Comparison of ENCODE assay signal across 17 cellular contexts in the genomic region with DNA sequence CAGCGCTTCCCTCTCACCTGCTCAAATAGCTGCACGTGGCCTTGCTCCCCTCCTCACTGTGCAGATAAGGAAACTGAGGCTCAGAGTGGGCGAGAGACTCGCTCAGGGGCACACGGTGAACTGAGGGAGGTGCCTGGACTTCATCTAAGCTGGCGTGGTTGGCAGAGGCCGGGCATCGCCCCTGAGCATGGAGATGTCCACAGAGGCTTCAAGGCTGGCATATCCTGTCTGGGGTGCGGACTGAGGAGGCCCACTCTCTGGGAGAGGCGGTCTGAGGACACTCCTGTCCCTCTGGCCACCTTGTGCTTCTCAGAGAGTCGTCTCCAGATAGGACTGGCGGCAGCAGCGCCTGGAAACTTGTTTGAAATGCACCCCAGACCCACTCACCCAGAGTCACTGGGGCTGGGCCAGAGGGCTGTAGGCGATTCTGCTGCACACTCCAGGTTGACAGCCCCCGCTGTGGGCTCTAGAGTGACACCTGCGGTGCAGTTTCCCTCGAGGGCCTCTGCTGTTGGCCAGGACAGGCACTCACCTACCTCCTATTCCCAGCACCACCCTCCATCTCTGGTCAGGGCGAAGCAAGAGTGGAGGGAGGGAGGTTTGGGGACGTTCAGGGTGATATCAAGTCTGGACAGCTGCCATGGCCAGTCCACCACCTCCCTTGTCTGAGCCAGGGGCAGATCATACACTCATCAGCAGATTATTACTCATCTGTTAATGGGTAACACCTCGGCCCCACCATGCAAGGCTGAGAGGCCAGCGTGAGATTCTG. TPM values are rescaled to one million over a fixed set of nuclear protein-coding genes. Genes with fewer than 3 reads are reported as not detected.
DNase-seq lines count a peak whose midpoint lies in the region; ATAC-seq, FAIRE-seq and TF ChIP-seq lines count a peak whose summit lies in the region.
"Had no signal": no experiment of that assay in that cellular context is flagged by ENCODE, and none has a peak within 500 bp of the region (broad histone marks: within the 10 kb centered on the region; RNA-seq: fewer than 3 reads in every experiment).

No MANE protein-coding gene starts in this region.

- H3K4me3 ChIP-seq in OCI-LY3 (ENCODE audit: low read length) (no peak overlapping the region), esophagus squamous epithelium (no peak overlapping the region), small intestine (ENCODE audit: low read depth in 1 of 2, low read length in 2 of 2) (no peak overlapping the region)
- H3K4me3 ChIP-seq: heart left ventricle, left lung had no signal

- H3K9me3 ChIP-seq in OCI-LY3 (ENCODE audit: insufficient read depth, low read length) (no peaks in the 10 kb centered on the region), esophagus squamous epithelium (no peaks in the 10 kb centered on the region), small intestine (ENCODE audit: control insufficient read depth, low read depth) (no peaks in the 10 kb centered on the region)
- H3K9me3 ChIP-seq: heart left ventricle, left lung had no signal

- H3K79me2 ChIP-seq in OCI-LY3 (ENCODE audit: low read length) = no peaks in the 10 kb centered on the region

- DNase-seq in DMS53 (lab: John Stamatoyannopoulos, UW) (peak; percentile 12), DMS53 treated with DMSO at 0.1 percent for 48 hours (lab: John Stamatoyannopoulos, UW; ENCODE audit: unreplicated experiment) (no peak), esophagus squamous epithelium (lab: John Stamatoyannopoulos, UW) (no peak), small intestine (peak; percentile 66), hippocampal formation (lab: John Stamatoyannopoulos, UW) (no peak), T-helper 1 cell (no peak)
- no peak for DNase-seq in stimulated activated naive CD8-positive, alpha-beta T cell treated with anti-CD3 and anti-CD28 coated beads, Interleukin-15, Interleukin-2, amounts not matched to agents 100 U/mL and 50 U/mL, for 24 hours
- DNase-seq: activated CD4-positive, alpha-beta memory T cell treated with anti-CD3 and anti-CD28 coated beads, Interleukin-2, amount 10 ng/mL, durations not matched to agents 7 days and 5 days; activated gamma-delta T cell; left lung; NCI-H446 had no signal

- no peak for FAIRE-seq in small intestine (lab: Jason Lieb, UNC)
- FAIRE-seq: A204.1, endometrium had no signal

- H4K20me1 ChIP-seq in OCI-LY3 (ENCODE audit: insufficient read depth, low read length) = no peaks in the 10 kb centered on the region

- peaks cover 18% of the 10 kb centered on the region for H3K27me3 ChIP-seq in OCI-LY3 (ENCODE audit: low read depth, low read length)
- H3K27me3 ChIP-seq in esophagus squamous epithelium = no peaks in the 10 kb centered on the region
- H3K27me3 ChIP-seq in small intestine (ENCODE audit: control insufficient read depth in 2 of 2, insufficient read depth in 2 of 2, low read length in 2 of 2) = no peaks in the 10 kb centered on the region
- H3K27me3 ChIP-seq: heart left ventricle had no signal

- H3K9ac ChIP-seq in OCI-LY3 (ENCODE audit: low read length) = no peak overlapping the region

- WGBS in esophagus squamous epithelium, 2 donors = 70 to 77% methylated on average over 2 to 11 of the region's 21 CpGs
- 57 to 72% (median 65%) methylated on average over 21 of the region's 21 CpGs for WGBS in small intestine, 3 donors

- no peaks in the 10 kb centered on the region for H3K36me3 ChIP-seq in OCI-LY3 (replicated peaks; ENCODE audit: low read depth, low read length)
- no peaks in the 10 kb centered on the region for H3K36me3 ChIP-seq in esophagus squamous epithelium
- H3K36me3 ChIP-seq in small intestine (ENCODE audit: control insufficient read depth in 2 of 2, insufficient read depth in 2 of 2, low read length in 2 of 2) = no peaks in the 10 kb centered on the region
- H3K36me3 ChIP-seq: heart left ventricle, left lung had no signal

- TF ChIP-seq POLR2A in esophagus squamous epithelium (IDR thresholded peaks at IDR 0.05) = no peak

- TF ChIP-seq CTCF in OCI-LY3 (IDR thresholded peaks at IDR 0.05; ENCODE audit: low read depth, low read length) (0 out of 2 replicates have a peak, but pooled peaks have one; percentile 5), esophagus squamous epithelium (IDR thresholded peaks at IDR 0.05) (no peak)

- H3K4me1 ChIP-seq in OCI-LY3 (ENCODE audit: low read length) = peaks cover 10% of the 10 kb centered on the region; the same call in 1 of the 2 replicates
- H3K4me1 ChIP-seq in esophagus squamous epithelium = peaks cover 47 to 71% (median 58%) of the 10 kb centered on the region in 3 donors
- no peaks in the 10 kb centered on the region for H3K4me1 ChIP-seq in small intestine (ENCODE audit: control insufficient read depth in 2 of 2, insufficient read depth in 1 of 2, low read depth in 1 of 2, low read length in 1 of 2)

- ATAC-seq in stimulated activated naive CD8-positive, alpha-beta T cell treated with anti-CD3 and anti-CD28 coated beads, Interleukin-15, Interleukin-2, amounts not matched to agents 100 U/mL and 50 U/mL, for 24 hours = no peak
- ATAC-seq: left lung; natural killer cell treated with Interleukin-12 subunit alpha and Interleukin-12 subunit beta and Interleukin-15 and Interleukin-18, amount 100 ng/mL, for 72 hours had no signal

- intact Hi-C loops in esophagus squamous epithelium (cut with DNase I) = no loop called here

- H3K27ac ChIP-seq in OCI-LY3 (ENCODE audit: low read length) (no peak overlapping the region), esophagus squamous epithelium (peak overlapping the region in 3 of 4 donors; percentile 76 to 87 (median 82)), small intestine (ENCODE audit: low read depth in 1 of 2, low read length in 1 of 2) (no peak overlapping the region)
- H3K27ac ChIP-seq: left lung had no signal

- no peak overlapping the region for H2AFZ ChIP-seq in OCI-LY3 (ENCODE audit: low read depth, low read length)

- no peak overlapping the region for H3K4me2 ChIP-seq in OCI-LY3 (ENCODE audit: low read length)

RNA-seq across cellular contexts. Expression of a gene that starts 11.2 kb away (rescaled TPM):
- total RNA-seq in esophagus squamous epithelium = 1 to 10 TPM in 1 of 4 donors, not detected in 3; 1.1 TPM
- not detected for polyA plus RNA-seq in small intestine
- total RNA-seq: activated CD4-positive, alpha-beta memory T cell treated with anti-CD3 and anti-CD28 coated beads, Interleukin-2, amount 10 ng/mL, durations not matched to agents 7 days and 5 days; heart left ventricle; left lung; natural killer cell treated with Interleukin-12 subunit alpha and Interleukin-12 subunit beta and Interleukin-15 and Interleukin-18, amount 100 ng/mL, for 72 hours; skeletal muscle tissue had no signal

RNA-seq across cellular contexts. Expression of a gene that starts 15.4 kb away (rescaled TPM):
- total RNA-seq in esophagus squamous epithelium = 10 to 100 TPM; 43.7 to 98.2 (median 81.2) TPM
- 10 to 100 TPM; 29.2 to 48.3 (median 30.6) TPM for polyA plus RNA-seq in small intestine

RNA-seq across cellular contexts. Expression of a gene that starts 21.7 kb away (rescaled TPM):
- under 1 TPM in 1 of 4 donors, not detected in 3; 1.00 TPM for total RNA-seq in esophagus squamous epithelium
- polyA plus RNA-seq in small intestine = 100 to 1,000 TPM in 1 of 3 donors, 10 to 100 TPM in 2; 35.7 to 110 (median 85.1) TPM
- total RNA-seq: activated CD4-positive, alpha-beta memory T cell treated with anti-CD3 and anti-CD28 coated beads, Interleukin-2, amount 10 ng/mL, durations not matched to agents 7 days and 5 days; natural killer cell treated with Interleukin-12 subunit alpha and Interleukin-12 subunit beta and Interleukin-15 and Interleukin-18, amount 100 ng/mL, for 72 hours had no signal

RNA-seq across cellular contexts. Expression of a gene that starts 50.5 kb away (rescaled TPM):
- total RNA-seq in esophagus squamous epithelium = 100 to 1,000 TPM in 3 of 4 donors, 10 to 100 TPM in 1; 36.6 to 163 (median 130) TPM
- 10 to 100 TPM in 2 of 3 donors, 1 to 10 TPM in 1; 7.2 to 42.9 (median 11.9) TPM for polyA plus RNA-seq in small intestine

Comparison
In these comparisons a context has a peak if more than half of its experiments do, and no peak if none do; other contexts are left out.
1. DNase-seq: peak in DMS53 (single experiment) and small intestine (single experiment); none in DMS53 treated with DMSO at 0.1 percent for 48 hours (single experiment), esophagus squamous epithelium (single experiment), hippocampal formation (0 of 2), stimulated activated naive CD8-positive, alpha-beta T cell treated with anti-CD3 and anti-CD28 coated beads, Interleukin-15, Interleukin-2, amounts not matched to agents 100 U/mL and 50 U/mL, for 24 hours (single experiment) and T-helper 1 cell (0 of 5).
2. H3K27ac ChIP-seq: peak in esophagus squamous epithelium (3 of 4); none in OCI-LY3 (single experiment) and small intestine (0 of 2).